In the genomic region with DNA sequence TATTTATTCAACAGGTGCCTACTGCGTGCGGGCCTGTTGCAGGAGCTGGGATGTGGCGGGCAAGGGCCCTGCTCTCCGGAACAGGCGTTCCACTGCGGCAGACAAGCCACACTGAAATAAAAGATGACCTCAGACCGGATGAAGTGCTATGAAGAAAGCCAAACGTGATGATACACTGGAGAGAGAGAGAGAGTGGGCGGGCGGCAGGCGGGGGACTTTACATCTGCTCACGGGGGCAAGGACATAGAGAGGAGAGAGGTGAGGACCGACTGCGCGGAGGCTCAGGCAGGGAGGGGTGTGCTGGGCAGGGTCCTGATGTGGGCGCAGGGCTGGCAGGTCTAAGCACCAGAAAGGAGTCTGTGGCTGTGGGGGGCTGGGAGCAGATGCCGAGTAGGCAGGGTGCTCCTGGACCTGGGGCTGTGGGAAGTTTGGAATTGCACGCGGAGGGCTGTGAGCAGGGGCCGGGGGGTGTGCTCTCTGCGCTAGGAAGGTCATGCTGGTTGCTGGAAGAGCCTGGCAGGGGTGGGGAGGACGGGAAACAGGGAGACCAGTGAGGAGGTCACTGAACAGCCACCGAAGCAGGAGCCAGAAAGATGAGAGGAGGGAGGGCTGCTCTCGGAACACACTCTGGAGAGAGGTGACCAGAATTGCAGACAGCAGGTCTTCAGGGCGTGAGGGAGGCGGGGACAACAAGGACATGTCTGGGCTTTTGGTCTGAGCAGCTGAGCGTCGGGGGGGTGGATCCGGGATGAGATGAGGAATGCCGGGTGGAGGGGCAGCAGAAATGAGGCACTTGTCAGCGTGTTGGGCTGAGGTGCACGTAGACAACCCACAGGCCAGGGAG, we compare ENCODE assay signal across 8 cellular contexts. TPM values are rescaled to one million over a fixed set of nuclear protein-coding genes. Genes with fewer than 3 reads are reported as not detected.
DNase-seq lines count a peak whose midpoint lies in the region; ATAC-seq and TF ChIP-seq lines count a peak whose summit lies in the region.

No MANE protein-coding gene starts in this region.

- no peaks in the 10 kb centered on the region for H3K4me1 Mint-ChIP-seq in activated CD8-positive, alpha-beta T cell treated with anti-CD3 and anti-CD28 coated beads for 36 hours (ENCODE audit: low read depth)
- peaks cover 17% of the 10 kb centered on the region for H3K4me1 Mint-ChIP-seq in activated naive CD4-positive, alpha-beta T cell treated with anti-CD3 and anti-CD28 coated beads, Interleukin-2, amount 10 ng/mL, durations not matched to agents 7 days and 5 days

- H3K4me3 ChIP-seq in left ventricle myocardium inferior, result peak overlapping the region; percentile 57

- DNase-seq in HCEC 1CT (peak; percentile 77), left ventricle myocardium inferior (peak; percentile 76), sciatic nerve (ENCODE audit: low spot score) (no peak), NOMO-1 treated with DMSO at 0.1 percent for 48 hours (lab: John Stamatoyannopoulos, UW; ENCODE audit: unreplicated experiment) (no peak), NCI-H1092 treated with DMSO at 0.1 percent for 48 hours (lab: John Stamatoyannopoulos, UW) (no peak)
- no peak for DNase-seq in activated CD8-positive, alpha-beta T cell treated with anti-CD3 and anti-CD28 coated beads for 36 hours
- DNase-seq in activated naive CD4-positive, alpha-beta T cell treated with anti-CD3 and anti-CD28 coated beads, Interleukin-2, amount 10 ng/mL, durations not matched to agents 7 days and 5 days, result no peak

- no peaks in the 10 kb centered on the region for H3K27me3 ChIP-seq in left ventricle myocardium inferior (ENCODE audit: low read depth)

- peaks cover 96% of the 10 kb centered on the region for H3K4me1 ChIP-seq in left ventricle myocardium inferior

- H3K36me3 Mint-ChIP-seq in activated CD8-positive, alpha-beta T cell treated with anti-CD3 and anti-CD28 coated beads for 36 hours (ENCODE audit: low read depth), result no peaks in the 10 kb centered on the region
- peaks cover 2% of the 10 kb centered on the region for H3K36me3 Mint-ChIP-seq in activated naive CD4-positive, alpha-beta T cell treated with anti-CD3 and anti-CD28 coated beads, Interleukin-2, amount 10 ng/mL, durations not matched to agents 7 days and 5 days

- no peaks in the 10 kb centered on the region for H3K27me3 Mint-ChIP-seq in activated CD8-positive, alpha-beta T cell treated with anti-CD3 and anti-CD28 coated beads for 36 hours
- peaks cover 32% of the 10 kb centered on the region for H3K27me3 Mint-ChIP-seq in activated naive CD4-positive, alpha-beta T cell treated with anti-CD3 and anti-CD28 coated beads, Interleukin-2, amount 10 ng/mL, durations not matched to agents 7 days and 5 days

- H3K27ac Mint-ChIP-seq in activated CD8-positive, alpha-beta T cell treated with anti-CD3 and anti-CD28 coated beads for 36 hours, result peak overlapping the region; percentile 36
- H3K27ac Mint-ChIP-seq in activated naive CD4-positive, alpha-beta T cell treated with anti-CD3 and anti-CD28 coated beads, Interleukin-2, amount 10 ng/mL, durations not matched to agents 7 days and 5 days, result no peak overlapping the region

- no peaks in the 10 kb centered on the region for H3K36me3 ChIP-seq in left ventricle myocardium inferior

- H3K9me3 ChIP-seq in left ventricle myocardium inferior (replicated peaks), result no peaks in the 10 kb centered on the region

- no peak overlapping the region for H3K4me3 Mint-ChIP-seq in activated CD8-positive, alpha-beta T cell treated with anti-CD3 and anti-CD28 coated beads for 36 hours
- no peak overlapping the region for H3K4me3 Mint-ChIP-seq in activated naive CD4-positive, alpha-beta T cell treated with anti-CD3 and anti-CD28 coated beads, Interleukin-2, amount 10 ng/mL, durations not matched to agents 7 days and 5 days

- intact Hi-C loops in activated CD8-positive, alpha-beta T cell treated with anti-CD3 and anti-CD28 coated beads for 36 hours (cut with micrococcal nuclease), result no loop called here
- intact Hi-C loops in left ventricle myocardium inferior (cut with micrococcal nuclease) (no loop called here), sciatic nerve (cut with DNase I) (no loop called here)

- CTCF ChIA-PET in activated CD8-positive, alpha-beta T cell treated with anti-CD3 and anti-CD28 coated beads for 36 hours (lab: Charles Lee), result interaction anchor here (0.7 to 1.5 kb wide), 2 partner anchors 13 to 19 kb away, joined by 3 to 4 read pairs; no protein-coding TSS in a partner anchor
- CTCF ChIA-PET in activated naive CD4-positive, alpha-beta T cell treated with anti-CD3 and anti-CD28 coated beads, Interleukin-2, amount 10 ng/mL, durations not matched to agents 7 days and 5 days (lab: Charles Lee), result interaction anchor here (0.6 kb wide), 1 partner anchor 14 kb away, joined by 3 read pairs; no protein-coding TSS in a partner anchor

- peak; percentile 68 for ATAC-seq in activated CD8-positive, alpha-beta T cell treated with anti-CD3 and anti-CD28 coated beads for 36 hours
- ATAC-seq in sciatic nerve, result peak; percentile 93
- ATAC-seq in HG02759 (IDR thresholded peaks at IDR 0.05; ENCODE audit: unreplicated experiment), result no peak

- POLR2A ChIA-PET in activated CD8-positive, alpha-beta T cell treated with anti-CD3 and anti-CD28 coated beads for 36 hours (lab: Charles Lee), result no interaction called here

- TF ChIP-seq CTCF in activated CD8-positive, alpha-beta T cell treated with anti-CD3 and anti-CD28 coated beads for 36 hours (IDR thresholded peaks at IDR 0.05), result no peak
- no peak for TF ChIP-seq CTCF in left ventricle myocardium inferior (IDR thresholded peaks at IDR 0.05; ENCODE audit: borderline replicate concordance)

- H3K27ac ChIP-seq in left ventricle myocardium inferior (replicated peaks), result peak overlapping the region; percentile 98

- no peaks in the 10 kb centered on the region for H3K9me3 Mint-ChIP-seq in activated CD8-positive, alpha-beta T cell treated with anti-CD3 and anti-CD28 coated beads for 36 hours
- H3K9me3 Mint-ChIP-seq in activated naive CD4-positive, alpha-beta T cell treated with anti-CD3 and anti-CD28 coated beads, Interleukin-2, amount 10 ng/mL, durations not matched to agents 7 days and 5 days, result no peaks in the 10 kb centered on the region

RNA-seq across cellular contexts. Expression of a gene that starts 9.9 kb away (rescaled TPM):
- total RNA-seq in activated CD8-positive, alpha-beta T cell treated with anti-CD3 and anti-CD28 coated beads for 36 hours, result 1 to 10 TPM; 8.4 to 8.6 TPM
- total RNA-seq in left ventricle myocardium inferior, result 411 TPM
- 185 TPM for total RNA-seq in sciatic nerve

RNA-seq across cellular contexts. Expression of a gene that starts 25.6 kb away (rescaled TPM):
- total RNA-seq in activated CD8-positive, alpha-beta T cell treated with anti-CD3 and anti-CD28 coated beads for 36 hours, result 10 to 100 TPM; 77.9 to 80.3 TPM
- total RNA-seq in left ventricle myocardium inferior (65.2 TPM), sciatic nerve (37.2 TPM)

RNA-seq across cellular contexts. Expression of a gene that starts 25.8 kb away (rescaled TPM):
- total RNA-seq in activated CD8-positive, alpha-beta T cell treated with anti-CD3 and anti-CD28 coated beads for 36 hours, result 10 to 100 TPM; 30.7 to 30.9 TPM
- total RNA-seq in left ventricle myocardium inferior (21.0 TPM), sciatic nerve (29.1 TPM)

RNA-seq across cellular contexts. Expression of a gene that starts 36.3 kb away (rescaled TPM):
- total RNA-seq in activated CD8-positive, alpha-beta T cell treated with anti-CD3 and anti-CD28 coated beads for 36 hours, result 100 to 1,000 TPM; 344 to 364 TPM
- 78.5 TPM for total RNA-seq in left ventricle myocardium inferior
- total RNA-seq in sciatic nerve, result 154 TPM

RNA-seq across cellular contexts. Expression of a gene that starts 37.1 kb away (rescaled TPM):
- total RNA-seq in activated CD8-positive, alpha-beta T cell treated with anti-CD3 and anti-CD28 coated beads for 36 hours, result 10 to 100 TPM; 17.0 to 17.6 TPM
- total RNA-seq in left ventricle myocardium inferior, result 21.4 TPM
- total RNA-seq in sciatic nerve, result 30.3 TPM

Comparison
In these comparisons a context has a peak if more than half of its experiments do, and no peak if none do; other contexts are left out.
1. DNase-seq: peak in HCEC 1CT (single experiment) and left ventricle myocardium inferior (single experiment); none in activated CD8-positive, alpha-beta T cell treated with anti-CD3 and anti-CD28 coated beads for 36 hours (single experiment), sciatic nerve (single experiment), NOMO-1 treated with DMSO at 0.1 percent for 48 hours (single experiment), activated naive CD4-positive, alpha-beta T cell treated with anti-CD3 and anti-CD28 coated beads, Interleukin-2, amount 10 ng/mL, durations not matched to agents 7 days and 5 days (single experiment) and NCI-H1092 treated with DMSO at 0.1 percent for 48 hours (single experiment).
2. RNA of a gene that starts 9.9 kb away (total RNA-seq): 411 TPM in left ventricle myocardium inferior (single experiment) and 185 TPM in sciatic nerve (single experiment); 8.4 to 8.6 TPM in activated CD8-positive, alpha-beta T cell treated with anti-CD3 and anti-CD28 coated beads for 36 hours; every median in the first group is over 10 times any median in the second.